ENCODE assay signal across 11 cellular contexts in genomic region chr15:41917767-41918430, GRCh38. TPM values are rescaled to one million over a fixed set of nuclear protein-coding genes. Genes with fewer than 3 reads are reported as not detected.
DNase-seq lines count a peak whose midpoint lies in the region; ATAC-seq and TF ChIP-seq lines count a peak whose summit lies in the region.
"Had no signal": no experiment of that assay in that cellular context is flagged by ENCODE, and none has a peak within 500 bp of the region (broad histone marks: within the 10 kb centered on the region; RNA-seq: fewer than 3 reads in every experiment).

No MANE protein-coding gene starts in this region.

- peak; percentile 29 for DNase-seq in NCI-H82 (lab: John Stamatoyannopoulos, UW)
- no peak for DNase-seq in NCI-H82 treated with DMSO at 0.1 percent for 48 hours (lab: John Stamatoyannopoulos, UW; ENCODE audit: unreplicated experiment)
- peak in 6 of 7 donors; percentile 53 to 71 (median 68) for DNase-seq in adrenal gland
- no peak for DNase-seq in left cardiac atrium
- DNase-seq: cerebellar nuclear complex, T-helper 9 cell had no signal

- TF ChIP-seq CTCF in adrenal gland (IDR thresholded peaks at IDR 0.05) = no peak

- ATAC-seq in left cardiac atrium (peak; percentile 18 to 42), HG02678 (IDR thresholded peaks at IDR 0.05; ENCODE audit: unreplicated experiment) (no peak), GM18519 (IDR thresholded peaks at IDR 0.05; ENCODE audit: low FRiP score, unreplicated experiment) (no peak), GM18867 (IDR thresholded peaks at IDR 0.05; ENCODE audit: unreplicated experiment) (no peak)

- no peak for TF ChIP-seq POLR2A in adrenal gland (IDR thresholded peaks at IDR 0.05)

- H3K4me1 ChIP-seq in adrenal gland (replicated peaks in 1 of 2) = peaks cover 19 to 44% of the 10 kb centered on the region in 2 donors

- no peaks in the 10 kb centered on the region for H3K27me3 ChIP-seq in adrenal gland

- H3K27ac ChIP-seq in adrenal gland (peak overlapping the region in 2 of 5 donors; percentile 14 to 60), temporal lobe (ENCODE audit: low read depth, low read length) (peak overlapping the region; percentile 38)
- H3K27ac ChIP-seq: 22Rv1 had no signal

- intact Hi-C loops in adrenal gland (cut with DNase I) (no loop called here), left cardiac atrium (cut with DNase I) (loop anchor here in 1 of 2 donors (5.0 kb wide), 1 partner anchor 54 kb away; the partner anchor contains the start of gene EHD4)

- no peaks in the 10 kb centered on the region for H3K9me3 ChIP-seq in adrenal gland (replicated peaks in 1 of 3)

- WGBS in adrenal gland, 4 donors = 60 to 72% (median 64%) methylated on average over 10 of the region's 10 CpGs

- H3K36me3 ChIP-seq in adrenal gland (replicated peaks in 1 of 2) = peaks cover 0 to 11% of the 10 kb centered on the region in 2 donors

- H3K4me3 ChIP-seq in adrenal gland = no peak overlapping the region

RNA-seq across cellular contexts. Expression of gene SPTBN5, which starts 24.0 kb away (rescaled TPM):
- 1 to 10 TPM in 3 of 8 donors, under 1 TPM in 5; under 0.01 to 1.6 (median 0.49) TPM for total RNA-seq in adrenal gland
- polyA plus RNA-seq in adrenal gland = 1 to 10 TPM in 2 of 3 donors, under 1 TPM in 1; 0.42 to 6.8 (median 2.8) TPM
- 1 to 10 TPM; 1.7 to 2.5 TPM for total RNA-seq in left cardiac atrium
- 0.25 TPM for total RNA-seq in temporal lobe

RNA-seq across cellular contexts. Expression of gene EHD4, which starts 54.5 kb away (rescaled TPM):
- total RNA-seq in adrenal gland (10 to 100 TPM in 7 of 8 donors, 1 to 10 TPM in 1; 8.0 to 17.0 (median 14.2) TPM), left cardiac atrium (10 to 100 TPM; 34.0 to 42.1 TPM), temporal lobe (1.7 TPM)
- polyA plus RNA-seq in adrenal gland = 1 to 10 TPM; 5.9 to 7.4 (median 6.2) TPM

Comparison
In these comparisons a context has a peak if more than half of its experiments do, and no peak if none do; other contexts are left out.
1. DNase-seq: peak in NCI-H82 (single experiment) and adrenal gland (6 of 7); none in NCI-H82 treated with DMSO at 0.1 percent for 48 hours (single experiment) and left cardiac atrium (single experiment).
2. ATAC-seq: peak in left cardiac atrium (2 of 2); none in HG02678 (single experiment), GM18519 (single experiment) and GM18867 (single experiment).